In the genomic region with DNA sequence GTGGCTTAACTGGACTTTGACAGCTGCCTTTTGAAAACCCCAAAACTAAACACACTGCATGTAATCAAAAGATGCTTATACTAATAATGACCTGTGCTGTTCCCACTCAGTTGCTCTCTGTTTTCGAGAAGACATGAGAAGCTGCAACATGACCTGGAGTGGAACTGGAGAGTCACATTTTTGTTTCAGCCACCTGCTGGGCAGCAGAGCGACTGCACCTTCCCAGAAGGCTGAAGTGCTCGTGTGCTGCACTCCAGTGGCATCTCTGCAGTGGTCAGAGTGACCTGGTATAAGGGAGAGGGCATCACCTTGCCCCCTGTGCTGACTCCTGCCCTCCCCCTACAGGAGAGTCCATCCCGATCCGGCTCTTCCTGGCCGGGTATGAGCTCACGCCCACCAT, we compare ENCODE assay signal across 9 cellular contexts. TPM values are rescaled to one million over a fixed set of nuclear protein-coding genes. Genes with fewer than 3 reads are reported as not detected.
DNase-seq lines count a peak whose midpoint lies in the region; ATAC-seq, FAIRE-seq and TF ChIP-seq lines count a peak whose summit lies in the region.
"Had no signal": no experiment of that assay in that cellular context is flagged by ENCODE, and none has a peak within 500 bp of the region (broad histone marks: within the 10 kb centered on the region; RNA-seq: fewer than 3 reads in every experiment).

No MANE protein-coding gene starts in this region.

- ATAC-seq in GM21360 (IDR thresholded peaks at IDR 0.05; ENCODE audit: unreplicated experiment) (peak; percentile 79), K562 (peak; percentile 80), lung (ENCODE audit: insufficient read depth, low FRiP score) (peak; percentile 37)

- H3K4me1 ChIP-seq in K562 (replicated peaks in 1 of 2; ENCODE audit: control insufficient read depth in 2 of 2, insufficient read depth in 2 of 2, low read length in 2 of 2) (peaks cover 0 to 9% of the 10 kb centered on the region in 2 experiments; a peak in 1 of 5 replicates), lung (ENCODE audit: control insufficient read depth in 2 of 2, insufficient read depth in 2 of 2, low read length in 2 of 2) (no peaks in the 10 kb centered on the region)

- no peaks in the 10 kb centered on the region for H3K79me2 ChIP-seq in K562 (ENCODE audit: control insufficient read depth, insufficient read depth, low read length)

- no peak overlapping the region for H2AFZ ChIP-seq in K562 (ENCODE audit: low read depth, low read length)

- peak; percentile 54 to 76 (median 58) for TF ChIP-seq CTCF in K562 (IDR thresholded peaks at IDR 0.05 in 2 of 3, conservative IDR thresholded peaks at IDR 0.05 in 1 of 3; ENCODE audit: insufficient read depth in 2 of 3, low read depth in 1 of 3, low read length in 3 of 3)
- TF ChIP-seq CTCF in lung (IDR thresholded peaks at IDR 0.05; ENCODE audit: control extremely low read depth, extremely low read depth), result no peak

- WGBS in K562 (ENCODE audit: insufficient coverage, low coverage, missing lambda C conversion rate), result 66% methylated on average over 7 of the region's 7 CpGs
- WGBS in lung, 2 donors, result 63 to 72% methylated on average over 7 of the region's 7 CpGs

- CTCF ChIA-PET in K562 (lab: Yijun Ruan, JAX; ENCODE audit: low intra/inter-chr PET ratio), result no interaction called here

- no peak for TF ChIP-seq POLR2A in K562 (conservative IDR thresholded peaks at IDR 0.05)

- no TSS peak for BruUV-seq in K562 (replicated peaks; lab: Mats Ljungman, UMichigan)

- no peaks in the 10 kb centered on the region for H3K9me1 ChIP-seq in K562 (ENCODE audit: control insufficient read depth, insufficient read depth, low read length)

- H4K20me1 ChIP-seq in K562 (replicated peaks; ENCODE audit: control insufficient read depth, insufficient read depth, low read length), result no peaks in the 10 kb centered on the region

- no peak for FAIRE-seq in K562 (lab: Jason Lieb, UNC)
- FAIRE-seq: TTC549 had no signal

- no peak overlapping the region for H3K27ac ChIP-seq in K562 (ENCODE audit: extremely low read depth, low read depth, low read length)
- no peak overlapping the region for H3K27ac ChIP-seq in lung (ENCODE audit: low read depth in 1 of 2, low read length in 1 of 2)

- H3K9ac ChIP-seq in K562 (ENCODE audit: insufficient read depth in 1 of 2, low read depth in 2 of 2, low read length in 2 of 2), result no peak overlapping the region

- TF ChIP-seq EP300 in K562 (IDR thresholded peaks at IDR 0.05; ENCODE audit: low read length), result no peak

- no peak overlapping the region for H3K4me2 ChIP-seq in K562 (ENCODE audit: insufficient read depth, low read length)

- POLR2A ChIA-PET in K562 (lab: Yijun Ruan, JAX), result interaction anchor here (0.6 to 1.4 kb wide), 2 partner anchors 15 to 126 kb away, joined by 3 to 5 read pairs; no protein-coding TSS in a partner anchor

- DNase-seq in GM03348 (ENCODE audit: low spot score) (peak; percentile 39), HT-29 (ENCODE audit: low spot score) (peak; percentile 69), K562 (ENCODE audit: extremely low read depth in 1 of 4, low spot score in 3 of 4) (peak in 2 of 4 experiments; percentile 31 to 38), lung (ENCODE audit: low spot score) (no peak), NCI-H1092 treated with DMSO at 0.1 percent for 48 hours (lab: John Stamatoyannopoulos, UW) (no peak), DMS153 treated with DMSO at 0.1 percent for 48 hours (lab: John Stamatoyannopoulos, UW; ENCODE audit: unreplicated experiment) (no peak), posterior vena cava (ENCODE audit: low spot score) (no peak)

- no peaks in the 10 kb centered on the region for H3K27me3 ChIP-seq in K562 (ENCODE audit: control insufficient read depth in 2 of 2, insufficient read depth in 2 of 2, low read length in 2 of 2)
- no peaks in the 10 kb centered on the region for H3K27me3 ChIP-seq in lung (ENCODE audit: control insufficient read depth, insufficient read depth)

- H3K36me3 ChIP-seq in K562 (ENCODE audit: control insufficient read depth, insufficient read depth, low read length) (peaks cover 96% of the 10 kb centered on the region), lung (ENCODE audit: control insufficient read depth in 2 of 2, insufficient read depth in 2 of 2, low read length in 2 of 2) (peaks cover 16 to 68% of the 10 kb centered on the region in 2 donors)

- peak in 1 of 2 experiments; percentile 44; a peak in 2 of 4 replicates for TF ChIP-seq RAD21 in K562 (CRISPR knock-in tag; conservative IDR thresholded peaks at IDR 0.05 in 1 of 2, IDR thresholded peaks at IDR 0.05 in 1 of 2)

- no peak overlapping the region for H3K4me3 ChIP-seq in K562
- H3K4me3 ChIP-seq in lung, result no peak overlapping the region

- intact Hi-C loops in K562 (cut with micrococcal nuclease), result loop anchor here (2.0 kb wide), 1 partner anchor 38 kb away; no protein-coding TSS in a partner anchor
- intact Hi-C loops in posterior vena cava (cut with DNase I), result no loop called here

- H3K9me3 ChIP-seq in K562 (replicated peaks; ENCODE audit: control insufficient read depth, insufficient read depth, low read depth, low read length), result no peaks in the 10 kb centered on the region
- H3K9me3 ChIP-seq in lung (ENCODE audit: control insufficient read depth in 2 of 2, insufficient read depth in 1 of 2, low read length in 1 of 2), result no peaks in the 10 kb centered on the region

- in situ Hi-C loops in K562 (cut with MboI), result no loop called here

RNA-seq across cellular contexts. Expression of gene THYN1, which starts 8.6 kb away (rescaled TPM):
- total RNA-seq in HT-29 (2014; rRNA removed; shearing (Covaris generic)), result 45.5 and 47.8 TPM in 2 replicates
- total RNA-seq in K562 (2011; cell fraction: chromatin; rRNA removed; ENCODE audit: low replicate concordance), result 26.3 and 28.8 TPM in 2 replicates
- total RNA-seq in K562 (2011; cell fraction: nucleolus; rRNA removed), result 18.2 and 18.9 TPM in 2 replicates
- 23.1 and 24.7 TPM in 2 replicates for total RNA-seq in K562 (2011; cell fraction: nucleoplasm; rRNA removed)
- total RNA-seq in K562 (2014; rRNA removed) (68.3 and 79.8 TPM in 2 replicates), K562 (2014; rRNA removed; fragmentation: Illumina TruSeq; extraction: Trizol) (104 and 113 TPM in 2 replicates), K562 (2015; rRNA removed; fragmentation: Illumina TruSeq; extraction: Trizol) (103 and 106 TPM in 2 replicates), K562 (2021) (54.9 and 56.2 TPM in 2 replicates), lung (10 to 100 TPM; 30.1 to 40.0 TPM), posterior vena cava (10 to 100 TPM; 21.0 to 37.3 TPM)
- polyA plus RNA-seq in K562 (2011; rRNA removed) (58.0 and 93.7 TPM in 2 replicates), K562 (2014; fragmentation: Illumina TruSeq; extraction: Trizol) (100 and 124 TPM in 2 replicates), K562 (2014; fragmentation: Nextera tagmentation; extraction: Ambion mirVana) (100 to 1,000 TPM; 229 to 279 TPM), K562 (2014; rRNA removed) (80.1 and 80.4 TPM in 2 replicates), lung (10 to 100 TPM; 31.5 to 67.4 TPM)
- 41.1 and 45.2 TPM in 2 replicates for polyA plus RNA-seq in K562 (2011; cell fraction: cytosol; rRNA removed)
- polyA plus RNA-seq in K562 (2011; cell fraction: nucleus; rRNA removed), result 59.7 and 73.2 TPM in 2 replicates
- polyA plus RNA-seq in K562 (2012), result 63.3 and 76.8 TPM in 2 replicates
- 64.3 and 99.7 TPM in 2 replicates for polyA minus RNA-seq in K562 (2011; rRNA and poly(A)+ RNA removed)
- polyA minus RNA-seq in K562 (2011; cell fraction: cytosol; rRNA and poly(A)+ RNA removed), result 26.5 and 40.5 TPM in 2 replicates
- 13.3 and 25.0 TPM in 2 replicates for polyA minus RNA-seq in K562 (2011; cell fraction: nucleus; rRNA and poly(A)+ RNA removed)

RNA-seq across cellular contexts. Expression of gene ACAD8, which starts 8.8 kb away (rescaled TPM):
- 25.9 and 28.5 TPM in 2 replicates for total RNA-seq in HT-29 (2014; rRNA removed; shearing (Covaris generic))
- total RNA-seq in K562 (2011; cell fraction: chromatin; rRNA removed; ENCODE audit: low replicate concordance), result 132 and 161 TPM in 2 replicates
- total RNA-seq in K562 (2011; cell fraction: nucleolus; rRNA removed), result 66.5 and 78.0 TPM in 2 replicates
- total RNA-seq in K562 (2011; cell fraction: nucleoplasm; rRNA removed), result 105 and 118 TPM in 2 replicates
- total RNA-seq in K562 (2014; rRNA removed) (17.7 and 22.5 TPM in 2 replicates), K562 (2014; rRNA removed; fragmentation: Illumina TruSeq; extraction: Trizol) (19.6 and 20.1 TPM in 2 replicates), K562 (2015; rRNA removed; fragmentation: Illumina TruSeq; extraction: Trizol) (16.3 and 18.1 TPM in 2 replicates), K562 (2021) (20.2 and 23.5 TPM in 2 replicates), lung (10 to 100 TPM; 34.9 to 36.3 TPM), posterior vena cava (10 to 100 TPM; 12.9 to 16.9 TPM)
- polyA plus RNA-seq in K562 (2011; rRNA removed) (21.1 and 31.6 TPM in 2 replicates), K562 (2014; fragmentation: Illumina TruSeq; extraction: Trizol) (17.8 and 20.7 TPM in 2 replicates), K562 (2014; fragmentation: Nextera tagmentation; extraction: Ambion mirVana) (10 to 100 TPM in 1 of 2 experiments, 1 to 10 TPM in 1; 6.5 to 11.5 TPM), K562 (2014; rRNA removed) (34.0 and 34.1 TPM in 2 replicates), lung (10 to 100 TPM; 24.7 to 25.1 TPM)
- 14.1 and 16.0 TPM in 2 replicates for polyA plus RNA-seq in K562 (2011; cell fraction: cytosol; rRNA removed)
- 118 and 168 TPM in 2 replicates for polyA plus RNA-seq in K562 (2011; cell fraction: nucleus; rRNA removed)
- 16.8 and 23.4 TPM in 2 replicates for polyA plus RNA-seq in K562 (2012)
- polyA minus RNA-seq in K562 (2011; rRNA and poly(A)+ RNA removed), result 14.4 and 24.6 TPM in 2 replicates
- 5.9 and 9.4 TPM in 2 replicates for polyA minus RNA-seq in K562 (2011; cell fraction: cytosol; rRNA and poly(A)+ RNA removed)
- 38.9 and 43.2 TPM in 2 replicates for polyA minus RNA-seq in K562 (2011; cell fraction: nucleus; rRNA and poly(A)+ RNA removed)

RNA-seq across cellular contexts. Expression of gene VPS26B, which starts 20.1 kb away (rescaled TPM):
- total RNA-seq in HT-29 (2014; rRNA removed; shearing (Covaris generic)), result 39.2 and 45.1 TPM in 2 replicates
- total RNA-seq in K562 (2011; cell fraction: chromatin; rRNA removed; ENCODE audit: low replicate concordance), result 89.1 and 102 TPM in 2 replicates
- 45.5 and 52.4 TPM in 2 replicates for total RNA-seq in K562 (2011; cell fraction: nucleolus; rRNA removed)
- 66.4 and 92.1 TPM in 2 replicates for total RNA-seq in K562 (2011; cell fraction: nucleoplasm; rRNA removed)
- total RNA-seq in K562 (2014; rRNA removed), result 25.0 and 33.0 TPM in 2 replicates
- 19.3 and 22.4 TPM in 2 replicates for total RNA-seq in K562 (2014; rRNA removed; fragmentation: Illumina TruSeq; extraction: Trizol)
- 26.8 and 27.4 TPM in 2 replicates for total RNA-seq in K562 (2015; rRNA removed; fragmentation: Illumina TruSeq; extraction: Trizol)
- 35.4 and 35.7 TPM in 2 replicates for total RNA-seq in K562 (2021)
- 31.1 and 43.3 TPM in 2 replicates for polyA plus RNA-seq in K562 (2011; rRNA removed)
- 24.6 and 33.1 TPM in 2 replicates for polyA plus RNA-seq in K562 (2011; cell fraction: cytosol; rRNA removed)
- 75.7 and 97.6 TPM in 2 replicates for polyA plus RNA-seq in K562 (2011; cell fraction: nucleus; rRNA removed)
- 29.7 and 43.3 TPM in 2 replicates for polyA plus RNA-seq in K562 (2012)
- polyA plus RNA-seq in K562 (2014; fragmentation: Illumina TruSeq; extraction: Trizol), result 34.5 and 34.8 TPM in 2 replicates
- polyA plus RNA-seq in K562 (2014; fragmentation: Nextera tagmentation; extraction: Ambion mirVana), result 1 to 10 TPM; 3.5 to 4.6 TPM
- polyA plus RNA-seq in K562 (2014; rRNA removed), result 26.2 and 27.5 TPM in 2 replicates
- 37.3 and 53.1 TPM in 2 replicates for polyA minus RNA-seq in K562 (2011; rRNA and poly(A)+ RNA removed)
- polyA minus RNA-seq in K562 (2011; cell fraction: cytosol; rRNA and poly(A)+ RNA removed), result 16.9 and 28.7 TPM in 2 replicates
- 30.3 and 33.9 TPM in 2 replicates for polyA minus RNA-seq in K562 (2011; cell fraction: nucleus; rRNA and poly(A)+ RNA removed)
- total RNA-seq in lung, result 10 to 100 TPM; 34.4 to 37.6 TPM
- polyA plus RNA-seq in lung, result 10 to 100 TPM; 17.1 to 20.3 TPM
- total RNA-seq in posterior vena cava, result 10 to 100 TPM; 30.7 to 34.1 TPM

RNA-seq across cellular contexts. Expression of gene NCAPD3, which starts 20.8 kb away (rescaled TPM):
- 57.0 and 66.3 TPM in 2 replicates for total RNA-seq in HT-29 (2014; rRNA removed; shearing (Covaris generic))
- total RNA-seq in K562 (2011; cell fraction: chromatin; rRNA removed; ENCODE audit: low replicate concordance), result 161 and 213 TPM in 2 replicates
- 96.2 and 111 TPM in 2 replicates for total RNA-seq in K562 (2011; cell fraction: nucleolus; rRNA removed)
- 111 and 112 TPM in 2 replicates for total RNA-seq in K562 (2011; cell fraction: nucleoplasm; rRNA removed)
- total RNA-seq in K562 (2014; rRNA removed), result 44.7 and 63.0 TPM in 2 replicates
- total RNA-seq in K562 (2014; rRNA removed; fragmentation: Illumina TruSeq; extraction: Trizol), result 58.4 and 58.6 TPM in 2 replicates
- total RNA-seq in K562 (2015; rRNA removed; fragmentation: Illumina TruSeq; extraction: Trizol), result 59.1 and 61.1 TPM in 2 replicates
- 76.4 and 76.5 TPM in 2 replicates for total RNA-seq in K562 (2021)
- 50.8 and 80.6 TPM in 2 replicates for polyA plus RNA-seq in K562 (2011; rRNA removed)
- polyA plus RNA-seq in K562 (2011; cell fraction: cytosol; rRNA removed), result 45.0 and 66.4 TPM in 2 replicates
- polyA plus RNA-seq in K562 (2011; cell fraction: nucleus; rRNA removed), result 107 and 166 TPM in 2 replicates
- polyA plus RNA-seq in K562 (2012), result 43.1 and 54.7 TPM in 2 replicates
- 60.4 and 68.3 TPM in 2 replicates for polyA plus RNA-seq in K562 (2014; fragmentation: Illumina TruSeq; extraction: Trizol)
- 10 to 100 TPM; 23.6 to 39.8 TPM for polyA plus RNA-seq in K562 (2014; fragmentation: Nextera tagmentation; extraction: Ambion mirVana)
- 57.8 and 61.7 TPM in 2 replicates for polyA plus RNA-seq in K562 (2014; rRNA removed)
- polyA minus RNA-seq in K562 (2011; rRNA and poly(A)+ RNA removed), result 76.1 and 138 TPM in 2 replicates
- 39.0 and 61.6 TPM in 2 replicates for polyA minus RNA-seq in K562 (2011; cell fraction: cytosol; rRNA and poly(A)+ RNA removed)
- polyA minus RNA-seq in K562 (2011; cell fraction: nucleus; rRNA and poly(A)+ RNA removed), result 69.3 and 81.5 TPM in 2 replicates
- 10 to 100 TPM; 23.5 TPM for total RNA-seq in lung
- polyA plus RNA-seq in lung, result 1 to 10 TPM; 4.4 to 9.5 TPM
- 10 to 100 TPM; 12.6 to 15.2 TPM for total RNA-seq in posterior vena cava

RNA-seq across cellular contexts. Expression of gene GLB1L3, which starts 31.6 kb away (rescaled TPM):
- not detected in 2 replicates for total RNA-seq in HT-29 (2014; rRNA removed; shearing (Covaris generic))
- 2.1 and 2.8 TPM in 2 replicates for total RNA-seq in K562 (2011; cell fraction: chromatin; rRNA removed; ENCODE audit: low replicate concordance)
- total RNA-seq in K562 (2011; cell fraction: nucleolus; rRNA removed), result 0.67 and 1.6 TPM in 2 replicates
- 0.88 and 2.4 TPM in 2 replicates for total RNA-seq in K562 (2011; cell fraction: nucleoplasm; rRNA removed)
- total RNA-seq in K562 (2014; rRNA removed), result 0.20 and 3.3 TPM in 2 replicates
- 0.51 and 1.3 TPM in 2 replicates for total RNA-seq in K562 (2014; rRNA removed; fragmentation: Illumina TruSeq; extraction: Trizol)
- 0.43 and 0.72 TPM in 2 replicates for total RNA-seq in K562 (2015; rRNA removed; fragmentation: Illumina TruSeq; extraction: Trizol)
- total RNA-seq in K562 (2021), result 0.27 and 0.36 TPM in 2 replicates
- polyA plus RNA-seq in K562 (2011; rRNA removed), result 0.08 and 0.67 TPM in 2 replicates
- polyA plus RNA-seq in K562 (2011; cell fraction: cytosol; rRNA removed), result 0.06 and 0.55 TPM in 2 replicates
- 0.29 and 3.6 TPM in 2 replicates for polyA plus RNA-seq in K562 (2011; cell fraction: nucleus; rRNA removed)
- polyA plus RNA-seq in K562 (2012), result 0.36 and 0.54 TPM in 2 replicates
- polyA plus RNA-seq in K562 (2014; fragmentation: Illumina TruSeq; extraction: Trizol), result 0.40 and 0.59 TPM in 2 replicates
- polyA plus RNA-seq in K562 (2014; fragmentation: Nextera tagmentation; extraction: Ambion mirVana), result under 1 TPM; 0.18 to 0.30 TPM
- 0.49 and 0.59 TPM in 2 replicates for polyA plus RNA-seq in K562 (2014; rRNA removed)
- 0.09 and 0.35 TPM in 2 replicates for polyA minus RNA-seq in K562 (2011; rRNA and poly(A)+ RNA removed)
- polyA minus RNA-seq in K562 (2011; cell fraction: cytosol; rRNA and poly(A)+ RNA removed), result not detected in 2 replicates
- polyA minus RNA-seq in K562 (2011; cell fraction: nucleus; rRNA and poly(A)+ RNA removed), result 0.11 and 1.3 TPM in 2 replicates
- under 1 TPM in 1 of 2 donors, not detected in 1; 0.18 TPM for total RNA-seq in lung
- polyA plus RNA-seq in lung, result under 1 TPM; 0.06 to 0.29 TPM
- total RNA-seq in posterior vena cava, result not detected

Comparison
In these comparisons a context has a peak if more than half of its experiments do, and no peak if none do; other contexts are left out.
1. DNase-seq: peak in GM03348 (single experiment) and HT-29 (single experiment); none in lung (single experiment), NCI-H1092 treated with DMSO at 0.1 percent for 48 hours (single experiment), DMS153 treated with DMSO at 0.1 percent for 48 hours (single experiment) and posterior vena cava (single experiment).
2. Peak in every context shown above with its lines, with median percentiles within 50 percentile points of each other: ATAC-seq.